Comparison of ENCODE assay signal across 9 cellular contexts in genomic region chr17:28937044-28937729, GRCh38. TPM values are rescaled to one million over a fixed set of nuclear protein-coding genes. Genes with fewer than 3 reads are reported as not detected.
A peak's percentile ranks its signal among the peaks of the same experiment; 100 is the strongest.
DNase-seq lines count a peak whose midpoint lies in the region; TF ChIP-seq lines count a peak whose summit lies in the region.
"Had no signal": no experiment of that assay in that cellular context is flagged by ENCODE, and none has a peak within 500 bp of the region (broad histone marks: within the 10 kb centered on the region; RNA-seq: fewer than 3 reads in every experiment).

No MANE protein-coding gene starts in this region.

- H3K4me3 ChIP-seq in colonic mucosa (no peak overlapping the region), esophagus muscularis mucosa (no peak overlapping the region), H7 (ENCODE audit: insufficient read depth, low read depth, low read length) (no peak overlapping the region)

- H3K36me3 ChIP-seq in colonic mucosa (no peaks in the 10 kb centered on the region), esophagus muscularis mucosa (no peaks in the 10 kb centered on the region), H7 (replicated peaks; ENCODE audit: control insufficient read depth, insufficient read depth, low read length) (peaks cover 2% of the 10 kb centered on the region)

- H3K9me3 ChIP-seq in colonic mucosa (no peaks in the 10 kb centered on the region), esophagus muscularis mucosa (no peaks in the 10 kb centered on the region)

- H3K9ac ChIP-seq in colonic mucosa (ENCODE audit: low read depth in 2 of 2, low read length in 2 of 2) = no peak overlapping the region

- TF ChIP-seq EP300 in esophagus muscularis mucosa (IDR thresholded peaks at IDR 0.05) = no peak

- no peak for TF ChIP-seq POLR2A in esophagus muscularis mucosa (IDR thresholded peaks at IDR 0.05; ENCODE audit: low read depth)

- no peaks in the 10 kb centered on the region for H3K27me3 ChIP-seq in colonic mucosa
- H3K27me3 ChIP-seq in esophagus muscularis mucosa = no peaks in the 10 kb centered on the region
- H3K27me3 ChIP-seq in H7 (ENCODE audit: control insufficient read depth, insufficient read depth, low read length) = no peaks in the 10 kb centered on the region

- TF ChIP-seq CTCF in colonic mucosa (IDR thresholded peaks at IDR 0.05) = no peak
- no peak for TF ChIP-seq CTCF in esophagus muscularis mucosa (IDR thresholded peaks at IDR 0.05)

- DNase-seq in activated naive CD8-positive, alpha-beta T cell treated with anti-CD3 and anti-CD28 coated beads for 36 hours = no peak
- DNase-seq in colonic mucosa (peak; percentile 37), midbrain (lab: John Stamatoyannopoulos, UW) (peak; percentile 86), esophagus muscularis mucosa (ENCODE audit: extremely low spot score) (no peak), NCI-H187 (lab: John Stamatoyannopoulos, UW) (no peak), H7 (no peak), kidney tubule cell (ENCODE audit: low spot score) (no peak)
- DNase-seq: NCI-H1436 had no signal

- 78% methylated on average over 5 of the region's 5 CpGs for WGBS in esophagus muscularis mucosa

- H3K27me3 Mint-ChIP-seq in activated naive CD8-positive, alpha-beta T cell = no peaks in the 10 kb centered on the region
- H3K27me3 Mint-ChIP-seq in activated naive CD8-positive, alpha-beta T cell treated with anti-CD3 and anti-CD28 coated beads for 36 hours = no peaks in the 10 kb centered on the region

- peaks cover 3% of the 10 kb centered on the region for H3K36me3 Mint-ChIP-seq in activated naive CD8-positive, alpha-beta T cell
- peaks cover 38% of the 10 kb centered on the region for H3K36me3 Mint-ChIP-seq in activated naive CD8-positive, alpha-beta T cell treated with anti-CD3 and anti-CD28 coated beads for 36 hours

- no peaks in the 10 kb centered on the region for H3K9me3 Mint-ChIP-seq in activated naive CD8-positive, alpha-beta T cell (ENCODE audit: low read depth)
- no peaks in the 10 kb centered on the region for H3K9me3 Mint-ChIP-seq in activated naive CD8-positive, alpha-beta T cell treated with anti-CD3 and anti-CD28 coated beads for 36 hours

- H3K27ac ChIP-seq in colonic mucosa (peak overlapping the region; percentile 23), esophagus muscularis mucosa (replicated peaks in 1 of 4) (peak overlapping the region in 2 of 4 donors; percentile 5 to 35)

- H3K4me3 Mint-ChIP-seq in activated naive CD8-positive, alpha-beta T cell = no peak overlapping the region
- H3K4me3 Mint-ChIP-seq in activated naive CD8-positive, alpha-beta T cell treated with anti-CD3 and anti-CD28 coated beads for 36 hours = no peak overlapping the region

- peak overlapping the region; percentile 67 for H3K27ac Mint-ChIP-seq in activated naive CD8-positive, alpha-beta T cell
- H3K27ac Mint-ChIP-seq in activated naive CD8-positive, alpha-beta T cell treated with anti-CD3 and anti-CD28 coated beads for 36 hours = no peak overlapping the region

- H3K4me1 Mint-ChIP-seq in activated naive CD8-positive, alpha-beta T cell (ENCODE audit: low read depth) = peaks cover 82% of the 10 kb centered on the region
- peaks cover 70% of the 10 kb centered on the region for H3K4me1 Mint-ChIP-seq in activated naive CD8-positive, alpha-beta T cell treated with anti-CD3 and anti-CD28 coated beads for 36 hours

- intact Hi-C loops in colonic mucosa (cut with DNase I) = no loop called here
- intact Hi-C loops in esophagus muscularis mucosa (cut with DNase I) = no loop called here

- H3K4me1 ChIP-seq in colonic mucosa (no peaks in the 10 kb centered on the region), esophagus muscularis mucosa (peaks cover 70 to 79% (median 75%) of the 10 kb centered on the region in 4 donors)

RNA-seq across cellular contexts. Expression of gene PHF12, which starts 14.1 kb away (rescaled TPM):
- 10 to 100 TPM; 41.4 to 45.7 TPM for total RNA-seq in activated naive CD8-positive, alpha-beta T cell treated with anti-CD3 and anti-CD28 coated beads for 36 hours
- total RNA-seq in colonic mucosa (10 to 100 TPM; 37.7 to 42.2 TPM), esophagus muscularis mucosa (10 to 100 TPM; 27.8 to 44.5 (median 36.7) TPM)
- 53.2 and 56.6 TPM in 2 replicates for total RNA-seq in H7 (2014; rRNA removed; shearing (Covaris generic))

RNA-seq across cellular contexts. Expression of gene DHRS13, which starts 34.3 kb away (rescaled TPM):
- 10 to 100 TPM; 31.8 to 34.1 TPM for total RNA-seq in activated naive CD8-positive, alpha-beta T cell treated with anti-CD3 and anti-CD28 coated beads for 36 hours
- total RNA-seq in colonic mucosa (10 to 100 TPM in 1 of 2 donors, 1 to 10 TPM in 1; 8.7 to 22.8 TPM), esophagus muscularis mucosa (10 to 100 TPM in 1 of 4 donors, 1 to 10 TPM in 3; 3.7 to 14.2 (median 5.9) TPM)
- total RNA-seq in H7 (2014; rRNA removed; shearing (Covaris generic)) = 11.9 and 17.0 TPM in 2 replicates

RNA-seq across cellular contexts. Expression of gene FLOT2, which starts 39.7 kb away (rescaled TPM):
- total RNA-seq in activated naive CD8-positive, alpha-beta T cell treated with anti-CD3 and anti-CD28 coated beads for 36 hours = 10 to 100 TPM; 56.2 to 65.2 TPM
- total RNA-seq in colonic mucosa = 100 to 1,000 TPM in 1 of 2 donors, 10 to 100 TPM in 1; 92.1 to 125 TPM
- 10 to 100 TPM; 60.2 to 94.8 (median 86.0) TPM for total RNA-seq in esophagus muscularis mucosa
- 76.9 and 84.7 TPM in 2 replicates for total RNA-seq in H7 (2014; rRNA removed; shearing (Covaris generic))

Comparison
In these comparisons a context has a peak if more than half of its experiments do, and no peak if none do; other contexts are left out.
1. DNase-seq: peak in colonic mucosa (single experiment) and midbrain (single experiment); none in activated naive CD8-positive, alpha-beta T cell treated with anti-CD3 and anti-CD28 coated beads for 36 hours (single experiment), esophagus muscularis mucosa (single experiment), NCI-H187 (0 of 2), H7 (single experiment) and kidney tubule cell (single experiment).